In genomic region chr12:14418526-14418925, GRCh38 we compare ENCODE assay signal across 8 cellular contexts. TPM values are rescaled to one million over a fixed set of nuclear protein-coding genes. Genes with fewer than 3 reads are reported as not detected.
A peak's percentile ranks its signal among the peaks of the same experiment; 100 is the strongest.
DNase-seq lines count a peak whose midpoint lies in the region; ATAC-seq and TF ChIP-seq lines count a peak whose summit lies in the region.

No MANE protein-coding gene starts in this region.

- no peak for TF ChIP-seq POLR2A in thyroid gland (IDR thresholded peaks at IDR 0.05)

- peaks cover 22 to 34% of the 10 kb centered on the region in 2 donors for H3K36me3 Mint-ChIP-seq in activated T-cell treated with anti-CD3 and anti-CD28 coated beads, Interleukin-2, amount 50 U/mL, for 72 hours (ENCODE audit: insufficient read depth in 2 of 2)
- H3K36me3 Mint-ChIP-seq in stimulated activated naive B cell treated with anti-CD40 and anti-IgM and Interleukin-4, amounts not matched to agents 10 μg/mL and 1 μg/mL and 100 μg/mL, for 72 hours, result peaks cover 49 to 57% of the 10 kb centered on the region in 2 donors

- peak overlapping the region; percentile 31 to 75 for H3K4me3 Mint-ChIP-seq in activated T-cell treated with anti-CD3 and anti-CD28 coated beads, Interleukin-2, amount 50 U/mL, for 72 hours
- H3K4me3 Mint-ChIP-seq in stimulated activated naive B cell treated with anti-CD40 and anti-IgM and Interleukin-4, amounts not matched to agents 10 μg/mL and 1 μg/mL and 100 μg/mL, for 72 hours, result no peak overlapping the region

- TF ChIP-seq CTCF in thyroid gland (IDR thresholded peaks at IDR 0.05), result peak in 3 of 6 experiments; percentile 27 to 56 (median 33)
- TF ChIP-seq CTCF in omental fat pad (IDR thresholded peaks at IDR 0.05), result no peak

- peaks cover 3 to 14% of the 10 kb centered on the region in 2 donors for H3K9me3 Mint-ChIP-seq in activated T-cell treated with anti-CD3 and anti-CD28 coated beads, Interleukin-2, amount 50 U/mL, for 72 hours
- peaks cover 11 to 25% of the 10 kb centered on the region in 2 donors for H3K9me3 Mint-ChIP-seq in stimulated activated naive B cell treated with anti-CD40 and anti-IgM and Interleukin-4, amounts not matched to agents 10 μg/mL and 1 μg/mL and 100 μg/mL, for 72 hours

- H3K4me1 Mint-ChIP-seq in activated T-cell treated with anti-CD3 and anti-CD28 coated beads, Interleukin-2, amount 50 U/mL, for 72 hours (ENCODE audit: low read depth), result peaks cover 74% of the 10 kb centered on the region
- H3K4me1 Mint-ChIP-seq in stimulated activated naive B cell treated with anti-CD40 and anti-IgM and Interleukin-4, amounts not matched to agents 10 μg/mL and 1 μg/mL and 100 μg/mL, for 72 hours, result peaks cover 19 to 39% of the 10 kb centered on the region in 2 donors

- H3K4me1 ChIP-seq in adipocyte (ENCODE audit: control insufficient read depth, insufficient read depth, low read length), result peaks cover 25% of the 10 kb centered on the region
- H3K4me1 ChIP-seq in thyroid gland, result peaks cover 31 to 38% of the 10 kb centered on the region in 2 donors

- H3K9me3 ChIP-seq in adipocyte (ENCODE audit: control insufficient read depth, low read length) (peaks cover 16% of the 10 kb centered on the region), thyroid gland (no peaks in the 10 kb centered on the region)

- H3K27me3 ChIP-seq in adipocyte (replicated peaks; ENCODE audit: control insufficient read depth, insufficient read depth, low read length) (no peaks in the 10 kb centered on the region), thyroid gland (no peaks in the 10 kb centered on the region)

- H3K27me3 Mint-ChIP-seq in activated T-cell treated with anti-CD3 and anti-CD28 coated beads, Interleukin-2, amount 50 U/mL, for 72 hours (ENCODE audit: low read depth), result no peaks in the 10 kb centered on the region
- no peaks in the 10 kb centered on the region for H3K27me3 Mint-ChIP-seq in stimulated activated naive B cell treated with anti-CD40 and anti-IgM and Interleukin-4, amounts not matched to agents 10 μg/mL and 1 μg/mL and 100 μg/mL, for 72 hours

- peak; percentile 21 to 28 for ATAC-seq in activated T-cell treated with anti-CD3 and anti-CD28 coated beads, Interleukin-2, amount 50 U/mL, for 72 hours (replicated peaks in 1 of 2)
- ATAC-seq in omental fat pad (ENCODE audit: low FRiP score), result no peak
- no peak for ATAC-seq in stimulated activated naive B cell treated with anti-CD40 and anti-IgM and Interleukin-4, amounts not matched to agents 10 μg/mL and 1 μg/mL and 100 μg/mL, for 72 hours (replicated peaks)
- ATAC-seq in HG02973 (IDR thresholded peaks at IDR 0.05; ENCODE audit: unreplicated experiment), result no peak

- H3K27ac Mint-ChIP-seq in activated T-cell treated with anti-CD3 and anti-CD28 coated beads, Interleukin-2, amount 50 U/mL, for 72 hours, result peak overlapping the region; percentile 60
- no peak overlapping the region for H3K27ac Mint-ChIP-seq in stimulated activated naive B cell treated with anti-CD40 and anti-IgM and Interleukin-4, amounts not matched to agents 10 μg/mL and 1 μg/mL and 100 μg/mL, for 72 hours

- H3K4me3 ChIP-seq in adipocyte (ENCODE audit: low read length) (peak overlapping the region; percentile 54), thyroid gland (replicated peaks in 1 of 3) (peak overlapping the region in 1 of 3 donors; percentile 24)

- 39 to 53% methylated on average over 2 of the region's 2 CpGs for WGBS in thyroid gland, 2 donors

- H3K27ac ChIP-seq in thyroid gland, result peak overlapping the region; percentile 47 to 68 (median 58)

- intact Hi-C loops in thyroid gland (cut with DNase I), result no loop called here

- no peak for DNase-seq in activated T-cell treated with anti-CD3 and anti-CD28 coated beads, Interleukin-2, amount 50 U/mL, for 72 hours
- no peak for DNase-seq in activated T-cell treated with anti-CD3 and anti-CD28 coated beads for 4 hours
- peak; percentile 63 for DNase-seq in adipocyte (ENCODE audit: low read depth)
- DNase-seq in inferior parietal cortex (ENCODE audit: extremely low spot score), result peak; percentile 68
- no peak for DNase-seq in thyroid gland
- no peak for DNase-seq in omental fat pad (ENCODE audit: low spot score)
- DNase-seq in stimulated activated naive B cell treated with anti-CD40 and anti-IgM and Interleukin-4, amounts not matched to agents 10 μg/mL and 1 μg/mL and 100 μg/mL, for 72 hours, result no peak

- peak overlapping the region; percentile 30 for H3K9ac ChIP-seq in adipocyte (ENCODE audit: low read length)

- H3K36me3 ChIP-seq in adipocyte (ENCODE audit: control insufficient read depth, insufficient read depth, low read length, severe bottlenecking), result peaks cover 22% of the 10 kb centered on the region
- H3K36me3 ChIP-seq in thyroid gland, result no peaks in the 10 kb centered on the region

RNA-seq across cellular contexts. Expression of gene ATF7IP, which starts 53.0 kb away (rescaled TPM):
- 100 to 1,000 TPM; 129 to 139 TPM for total RNA-seq in activated T-cell treated with anti-CD3 and anti-CD28 coated beads, Interleukin-2, amount 50 U/mL, for 72 hours
- 10 to 100 TPM; 64.4 to 87.2 (median 76.2) TPM for total RNA-seq in thyroid gland
- 10 to 100 TPM; 23.9 to 70.0 (median 34.2) TPM for total RNA-seq in omental fat pad

Comparison
In these comparisons a context has a peak if more than half of its experiments do, and no peak if none do; other contexts are left out.
1. ATAC-seq: peak in activated T-cell treated with anti-CD3 and anti-CD28 coated beads, Interleukin-2, amount 50 U/mL, for 72 hours (2 of 2); none in omental fat pad (single experiment), stimulated activated naive B cell treated with anti-CD40 and anti-IgM and Interleukin-4, amounts not matched to agents 10 μg/mL and 1 μg/mL and 100 μg/mL, for 72 hours (0 of 2) and HG02973 (single experiment).
2. DNase-seq: peak in adipocyte (single experiment) and inferior parietal cortex (single experiment); none in activated T-cell treated with anti-CD3 and anti-CD28 coated beads, Interleukin-2, amount 50 U/mL, for 72 hours (0 of 2), activated T-cell treated with anti-CD3 and anti-CD28 coated beads for 4 hours (single experiment), thyroid gland (0 of 2), omental fat pad (single experiment) and stimulated activated naive B cell treated with anti-CD40 and anti-IgM and Interleukin-4, amounts not matched to agents 10 μg/mL and 1 μg/mL and 100 μg/mL, for 72 hours (single experiment).
3. H3K4me3 Mint-ChIP-seq: peak in activated T-cell treated with anti-CD3 and anti-CD28 coated beads, Interleukin-2, amount 50 U/mL, for 72 hours (2 of 2); none in stimulated activated naive B cell treated with anti-CD40 and anti-IgM and Interleukin-4, amounts not matched to agents 10 μg/mL and 1 μg/mL and 100 μg/mL, for 72 hours (0 of 2).